ENCODE assay signal across 34 cellular contexts in genomic region chr9:133067006-133067405, GRCh38. TPM values are rescaled to one million over a fixed set of nuclear protein-coding genes. Genes with fewer than 3 reads are reported as not detected.
"Had no signal": no experiment of that assay in that cellular context is flagged by ENCODE, and none has a peak within 500 bp of the region (broad histone marks: within the 10 kb centered on the region; RNA-seq: fewer than 3 reads in every experiment).

No MANE protein-coding gene starts in this region.

- H3K4me3 Mint-ChIP-seq: activated B cell treated with CpG ODN at 0.5 μM for 24 hours; activated CD4-positive, alpha-beta memory T cell treated with anti-CD3 and anti-CD28 coated beads for 36 hours; activated naive CD4-positive, alpha-beta T cell treated with anti-CD3 and anti-CD28 coated beads, Interleukin-2, amount 50 U/mL, for 24 hours; activated naive CD8-positive, alpha-beta T cell treated with anti-CD3 and anti-CD28 coated beads, Interleukin-2, amount 10 ng/mL, durations not matched to agents 7 days and 5 days had no signal

- H3K9me3 ChIP-seq: ascending aorta, breast epithelium, Peyer's patch had no signal

- H3K36me3 ChIP-seq: breast epithelium, Peyer's patch had no signal

- H3K27ac Mint-ChIP-seq: activated B cell treated with CpG ODN at 0.5 μM for 24 hours; activated CD4-positive, alpha-beta memory T cell treated with anti-CD3 and anti-CD28 coated beads for 36 hours; activated naive CD4-positive, alpha-beta T cell treated with anti-CD3 and anti-CD28 coated beads, Interleukin-2, amount 50 U/mL, for 24 hours; activated naive CD8-positive, alpha-beta T cell treated with anti-CD3 and anti-CD28 coated beads, Interleukin-2, amount 10 ng/mL, durations not matched to agents 7 days and 5 days had no signal

- H3K4me2 ChIP-seq: KMS-11 had no signal

- DNase-seq: activated B cell treated with CpG ODN at 0.5 μM for 24 hours; activated CD4-positive, alpha-beta memory T cell treated with anti-CD3 and anti-CD28 coated beads for 36 hours; activated CD4-positive, alpha-beta T cell treated with anti-CD3 and anti-CD28 coated beads for 4 hours; activated CD4-positive, alpha-beta T cell treated with anti-CD3 and anti-CD28 coated beads, Interleukin-2, amount 50 U/mL, for 1 hour; activated CD4-positive, CD25-positive, alpha-beta regulatory T cell treated with anti-CD3 and anti-CD28 coated beads, Interleukin-2, amount 50 U/mL, for 72 hours; activated CD8-positive, alpha-beta memory T cell treated with anti-CD3 and anti-CD28 coated beads, Interleukin-2, amount 50 U/mL, for 4 hours; activated gamma-delta T cell; activated naive CD4-positive, alpha-beta T cell treated with Interleukin-2 at 50 U/mL for 16 hours; activated naive CD8-positive, alpha-beta T cell treated with anti-CD3 and anti-CD28 coated beads, Interleukin-2, amount 10 ng/mL, durations not matched to agents 7 days and 5 days; activated T-cell treated with anti-CD3 and anti-CD28 coated beads, Interleukin-2, amount 50 U/mL, for 48 hours; amygdala; NCI-H1092 treated with DMSO at 0.1 percent for 48 hours; NCI-H1417 treated with DMSO at 0.1 percent for 48 hours; NCI-H1694 treated with DMSO at 0.1 percent for 48 hours; NCI-H2029 treated with DMSO at 0.1 percent for 48 hours; NCI-H2107; NCI-H2171; NCI-H510A; NCI-H526; NCI-H748 treated with DMSO at 0.1 percent for 48 hours; NK-92 treated with Interleukin-12 subunit alpha and Interleukin-12 subunit beta, amount 100 ng/mL, for 24 hours; PC-3; Peyer's patch; Right ventricle myocardium superior; RPMI8226; SW 1271; T-helper 1 cell; T-helper 2 cell; T-helper 9 cell had no signal

- H3K4me1 ChIP-seq: ascending aorta, breast epithelium, Peyer's patch had no signal

- H3K27me3 ChIP-seq: ascending aorta, breast epithelium, Peyer's patch had no signal

- H3K4me3 ChIP-seq: ascending aorta, breast epithelium, Peyer's patch had no signal

- H3K9me3 Mint-ChIP-seq: activated B cell treated with CpG ODN at 0.5 μM for 24 hours; activated CD4-positive, alpha-beta memory T cell treated with anti-CD3 and anti-CD28 coated beads for 36 hours; activated naive CD4-positive, alpha-beta T cell treated with anti-CD3 and anti-CD28 coated beads, Interleukin-2, amount 50 U/mL, for 24 hours; activated naive CD8-positive, alpha-beta T cell treated with anti-CD3 and anti-CD28 coated beads, Interleukin-2, amount 10 ng/mL, durations not matched to agents 7 days and 5 days had no signal

- H3K27me3 Mint-ChIP-seq: activated B cell treated with CpG ODN at 0.5 μM for 24 hours; activated CD4-positive, alpha-beta memory T cell treated with anti-CD3 and anti-CD28 coated beads for 36 hours; activated naive CD4-positive, alpha-beta T cell treated with anti-CD3 and anti-CD28 coated beads, Interleukin-2, amount 50 U/mL, for 24 hours; activated naive CD8-positive, alpha-beta T cell treated with anti-CD3 and anti-CD28 coated beads, Interleukin-2, amount 10 ng/mL, durations not matched to agents 7 days and 5 days had no signal

- H3K4me1 Mint-ChIP-seq: activated B cell treated with CpG ODN at 0.5 μM for 24 hours; activated naive CD4-positive, alpha-beta T cell treated with anti-CD3 and anti-CD28 coated beads, Interleukin-2, amount 50 U/mL, for 24 hours had no signal

- H3K27ac ChIP-seq: ascending aorta, breast epithelium, KMS-11, Peyer's patch, VCaP had no signal

RNA-seq across cellular contexts. Expression of gene CEL, which starts 5.2 kb away (rescaled TPM):
- total RNA-seq: ascending aorta had no signal
